Comparison of ENCODE assay signal across 17 cellular contexts in the genomic region with DNA sequence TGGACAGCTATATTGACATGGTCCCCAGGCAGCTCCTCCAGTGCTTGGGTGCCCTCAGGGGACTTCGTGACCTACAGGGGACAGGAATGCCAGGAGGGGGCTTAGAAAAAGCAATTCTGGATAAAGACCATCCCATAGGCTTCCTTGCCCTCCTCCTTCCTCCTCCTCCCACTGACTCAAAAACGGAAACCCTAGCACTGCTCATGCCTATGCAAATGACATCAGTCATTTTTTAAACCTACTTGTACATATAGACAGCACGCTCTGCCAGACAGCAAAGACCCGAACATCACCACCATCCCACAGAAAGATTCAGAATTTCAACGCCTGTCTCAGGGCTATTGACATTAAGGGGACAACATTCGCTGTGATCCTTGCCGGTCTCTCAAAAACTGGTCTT. TPM values are rescaled to one million over a fixed set of nuclear protein-coding genes. Genes with fewer than 3 reads are reported as not detected.
"Had no signal": no experiment of that assay in that cellular context is flagged by ENCODE, and none has a peak within 500 bp of the region (broad histone marks: within the 10 kb centered on the region; RNA-seq: fewer than 3 reads in every experiment).

No MANE protein-coding gene starts in this region.

- H3K4me1 ChIP-seq: ascending aorta, heart left ventricle, stomach, testis, upper lobe of right lung had no signal

- H3K4me3 ChIP-seq: ascending aorta, heart left ventricle, lung, stomach, testis, upper lobe of right lung had no signal

- DNase-seq: activated CD4-positive, alpha-beta T cell treated with anti-CD3 and anti-CD28 coated beads, Interleukin-2, amount 50 U/mL, for 48 hours; activated CD4-positive, CD25-positive, alpha-beta regulatory T cell treated with anti-CD3 and anti-CD28 coated beads, Interleukin-2, amount 50 U/mL, for 72 hours; activated naive CD4-positive, alpha-beta T cell treated with Interleukin-2 at 50 U/mL for 16 hours; foreskin melanocyte; heart left ventricle; left colon; stimulated activated CD4-positive, alpha-beta T cell treated with anti-CD3 and anti-CD28 coated beads, Interleukin-12 subunit alpha, Interleukin-12 subunit beta, amount 100 ng/mL, for 4 hours; stimulated activated CD4-positive, alpha-beta T cell treated with anti-CD3 and anti-CD28 coated beads, Interleukin-2, amount 100 ng/mL, for 24 hours; stomach; T-helper 9 cell; testis; upper lobe of right lung had no signal

- H3K27ac ChIP-seq: ascending aorta, epithelial cell of prostate, heart left ventricle, stomach, testis, upper lobe of right lung had no signal

- ATAC-seq: activated T-helper 17 cell treated with anti-CD3 and anti-CD28 coated beads, Interleukin-2, amount 50 U/mL, for 72 hours; heart left ventricle; left colon; upper lobe of right lung had no signal

- H3K36me3 ChIP-seq: heart left ventricle, stomach, upper lobe of right lung had no signal

- H3K9me3 ChIP-seq: ascending aorta, heart left ventricle, stomach, testis, upper lobe of right lung had no signal

- H3K27me3 ChIP-seq: ascending aorta, testis had no signal

RNA-seq across cellular contexts. Expression of gene IGFBPL1, which starts 11.0 kb away (rescaled TPM):
- total RNA-seq: activated T-helper 17 cell treated with anti-CD3 and anti-CD28 coated beads, Interleukin-2, amount 50 U/mL, for 72 hours; fibroblast of lung had no signal
- polyA plus RNA-seq: fibroblast of lung, heart left ventricle had no signal
